ENCODE assay signal across 8 cellular contexts in the genomic region with DNA sequence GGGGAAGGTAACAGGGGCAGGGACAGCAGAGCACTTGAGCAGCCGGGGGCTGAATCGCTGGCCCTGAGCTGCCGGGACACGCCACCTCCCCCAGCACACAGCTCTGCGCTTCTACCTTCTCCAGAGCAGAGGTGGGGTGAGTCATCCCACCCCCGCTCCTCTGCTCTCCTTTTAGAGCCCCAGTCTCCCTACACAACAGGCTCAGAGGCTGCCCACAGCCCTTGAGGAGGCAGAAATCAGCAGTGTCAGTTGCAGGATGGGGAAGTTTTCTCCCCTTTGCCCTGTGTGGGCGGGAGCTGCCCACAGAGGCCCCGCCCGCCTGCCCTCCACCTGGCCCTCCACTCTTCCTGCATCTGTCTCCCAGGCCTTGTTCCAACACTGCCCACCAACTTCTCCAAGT.
A peak's percentile ranks its signal among the peaks of the same experiment; 100 is the strongest.
DNase-seq lines count a peak whose midpoint lies in the region; ATAC-seq and TF ChIP-seq lines count a peak whose summit lies in the region.

No MANE protein-coding gene starts in this region.

- H3K9ac ChIP-seq in HCT116 (ENCODE audit: low read length), result peak overlapping the region; percentile 44

- no peaks in the 10 kb centered on the region for H3K79me2 ChIP-seq in HCT116 (ENCODE audit: insufficient read depth, low read length)

- TF ChIP-seq POLR2A in HCT116 (IDR thresholded peaks at IDR 0.05; ENCODE audit: borderline replicate concordance, extremely low read depth, insufficient read depth, insufficient read length) (no peak), NB4 (IDR thresholded peaks at IDR 0.05; ENCODE audit: extremely low read depth, insufficient read length) (no peak)

- TF ChIP-seq RAD21 in HCT116 (IDR thresholded peaks at IDR 0.05; ENCODE audit: low read depth), result no peak

- RAD21 ChIA-PET in HCT116 (lab: Charles Lee; ENCODE audit: low non-redundant PET in 1 of 2, low total read pairs in 2 of 2, uncharacterized antibody in 2 of 2, unreplicated experiment in 2 of 2), result no interaction called here

- BruUV-seq in HCT116 (replicated peaks; lab: Mats Ljungman, UMichigan), result no TSS peak

- H3K4me1 ChIP-seq in HCT116 (ENCODE audit: control insufficient read depth in 1 of 2, insufficient read depth in 2 of 2, low read length in 2 of 2), result peaks cover 21 to 38% of the 10 kb centered on the region in 2 experiments

- H3K27me3 ChIP-seq in HCT116 (ENCODE audit: insufficient read depth, low read length), result no peaks in the 10 kb centered on the region

- peak; percentile 94 for ATAC-seq in HCT116

- no peak overlapping the region for H2AFZ ChIP-seq in HCT116 (ENCODE audit: low read depth, low read length, poor library complexity, severe bottlenecking)

- H3K9me3 ChIP-seq in HCT116 (ENCODE audit: control insufficient read depth in 1 of 2, insufficient read depth in 1 of 2, low read depth in 1 of 2, low read length in 2 of 2), result no peaks in the 10 kb centered on the region

- no peaks in the 10 kb centered on the region for H3K36me3 ChIP-seq in HCT116 (ENCODE audit: control insufficient read depth in 1 of 2, insufficient read depth in 2 of 2, low read length in 2 of 2)

- no peaks in the 10 kb centered on the region for H3K9me2 ChIP-seq in HCT116 (ENCODE audit: insufficient read depth)

- CTCF ChIA-PET in HCT116 (lab: Charles Lee), result interaction anchor here (1.2 kb wide), 1 partner anchor 185 kb away, joined by 3 read pairs; no protein-coding TSS in a partner anchor

- DNase-seq in GM10266 (ENCODE audit: extremely low spot score) (peak; percentile 76), HCT116 (ENCODE audit: low read depth, low spot score) (peak; percentile 34), NB4 (ENCODE audit: low read depth) (peak; percentile 98), activated T-cell treated with anti-CD3 and anti-CD28 coated beads for 48 hours (ENCODE audit: low read depth) (peak; percentile 64), iPS-NIHi11 (ENCODE audit: low spot score) (peak; percentile 60), epidermal melanocyte (ENCODE audit: insufficient read length, low spot score) (no peak), AG20443 (ENCODE audit: low spot score) (no peak)
- DNase-seq in stimulated activated CD4-positive, alpha-beta T cell treated with anti-CD3 and anti-CD28 coated beads, Interleukin-4, amount 100 ng/mL, for 48 hours (ENCODE audit: low read depth in 2 of 2), result peak; percentile 42 to 64

- intact Hi-C loops in HCT116 (cut with micrococcal nuclease), result no loop called here

- H3K27ac ChIP-seq in HCT116 (ENCODE audit: low read depth, low read length), result peak overlapping the region; percentile 35

- peak overlapping the region; percentile 77 for H3K4me2 ChIP-seq in HCT116 (ENCODE audit: low read length)

- no peak for TF ChIP-seq CTCF in GM10266 (IDR thresholded peaks at IDR 0.05; ENCODE audit: control insufficient read depth, insufficient read depth, low read depth, missing control alignments)
- no peak for TF ChIP-seq CTCF in HCT116 (IDR thresholded peaks at IDR 0.05 in 2 of 3, conservative IDR thresholded peaks at IDR 0.05 in 1 of 3; ENCODE audit: borderline replicate concordance in 1 of 3, insufficient read depth in 1 of 3, low read depth in 2 of 3, low read length in 2 of 3)
- TF ChIP-seq CTCF in NB4 (IDR thresholded peaks at IDR 0.05; ENCODE audit: low read depth, low read length), result no peak

- peak overlapping the region in 1 of 2 experiments; percentile 40; a peak in 2 of 4 replicates for H3K4me3 ChIP-seq in HCT116 (replicated peaks in 1 of 2; ENCODE audit: low read depth in 1 of 2, low read length in 2 of 2)
- peak overlapping the region; percentile 16 for H3K4me3 ChIP-seq in NB4 (ENCODE audit: low read depth, low read length)

- no peaks in the 10 kb centered on the region for H4K20me1 ChIP-seq in HCT116 (ENCODE audit: insufficient read depth)

- POLR2A ChIA-PET in HCT116 (lab: Charles Lee), result interaction anchor here (1.1 kb wide), 1 partner anchor 183 kb away, joined by 3 read pairs; no protein-coding TSS in a partner anchor

TF ChIP-seq in HCT116, 20 proteins besides CTCF, POLR2A, EP300 and RAD21:
- TF ChIP-seq ZFX (IDR thresholded peaks at IDR 0.05) (no peak), POLR2AphosphoS5 (IDR thresholded peaks at IDR 0.05; ENCODE audit: low read depth, low read length) (0 out of 2 replicates have a peak, but pooled peaks have one; percentile 37), JUND (IDR thresholded peaks at IDR 0.05) (peak; percentile 80), EGR1 (IDR thresholded peaks at IDR 0.05; ENCODE audit: low read depth) (peak; percentile 98), TCF7L2 (IDR thresholded peaks at IDR 0.05; ENCODE audit: borderline replicate concordance, extremely low read depth, insufficient read depth, insufficient read length) (no peak), SIN3A (IDR thresholded peaks at IDR 0.05; ENCODE audit: low read depth) (no peak), CEBPB (IDR thresholded peaks at IDR 0.05; ENCODE audit: low read depth) (no peak), SP1 (IDR thresholded peaks at IDR 0.05; ENCODE audit: low read depth) (no peak)

Comparison
In these comparisons a context has a peak if more than half of its experiments do, and no peak if none do; other contexts are left out.
1. DNase-seq: peak in GM10266 (single experiment), HCT116 (single experiment), NB4 (single experiment), activated T-cell treated with anti-CD3 and anti-CD28 coated beads for 48 hours (single experiment), iPS-NIHi11 (single experiment) and stimulated activated CD4-positive, alpha-beta T cell treated with anti-CD3 and anti-CD28 coated beads, Interleukin-4, amount 100 ng/mL, for 48 hours (2 of 2); none in epidermal melanocyte (single experiment) and AG20443 (single experiment).